19 cellular contexts compared by ENCODE assay signal in the genomic region with DNA sequence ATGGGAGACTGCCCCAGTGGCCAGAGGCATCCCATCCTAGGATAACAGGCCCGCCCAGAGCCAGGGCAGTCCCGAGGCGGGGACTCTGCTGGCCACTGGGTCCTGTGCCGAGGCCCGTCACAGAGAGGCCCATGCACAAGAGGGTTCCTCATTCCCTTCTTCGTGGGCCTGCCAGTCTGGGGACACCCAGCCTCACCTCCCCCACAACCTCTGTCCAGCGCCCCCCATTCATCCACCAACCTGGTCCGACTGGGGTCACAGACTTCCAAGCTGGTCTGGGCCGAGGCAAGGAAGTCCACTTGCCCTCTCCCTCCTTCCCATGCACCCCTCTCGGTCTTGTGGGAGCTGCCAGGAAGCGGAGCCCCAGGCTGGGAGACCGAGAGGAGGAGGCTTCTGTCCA.
A peak's percentile ranks its signal among the peaks of the same experiment; 100 is the strongest.
DNase-seq lines count a peak whose midpoint lies in the region; ATAC-seq, FAIRE-seq and TF ChIP-seq lines count a peak whose summit lies in the region.
"Had no signal": no experiment of that assay in that cellular context is flagged by ENCODE, and none has a peak within 500 bp of the region (broad histone marks: within the 10 kb centered on the region; RNA-seq: fewer than 3 reads in every experiment).

No MANE protein-coding gene starts in this region.

- dilution Hi-C loops in IMR-90 (cut with HindIII; ENCODE audit: low sequenced_read_pairs, unreplicated experiment) = no loop called here
- dilution Hi-C loops in mammary epithelial cell (cut with HindIII; ENCODE audit: low sequenced_read_pairs) = no loop called here

- H3K27ac Mint-ChIP-seq in naive thymus-derived CD8-positive, alpha-beta T cell = peak overlapping the region in 1 of 10 donors; percentile 19

- H2BK15ac ChIP-seq in IMR-90 (ENCODE audit: low read depth, low read length) (no peak overlapping the region), H1 (ENCODE audit: low read length) (no peak overlapping the region)

- peaks cover 17% of the 10 kb centered on the region for H3K9me3 ChIP-seq in BLaER1
- H3K9me3 ChIP-seq in IMR-90 (ENCODE audit: control insufficient read depth, insufficient read depth, low read length) = no peaks in the 10 kb centered on the region
- H3K9me3 ChIP-seq in H1 (ENCODE audit: insufficient read depth in 2 of 2, low read depth in 1 of 2, low read length in 1 of 2) = no peaks in the 10 kb centered on the region
- no peaks in the 10 kb centered on the region for H3K9me3 ChIP-seq in trophoblast cell (ENCODE audit: insufficient read depth, low read depth, low read length)
- H3K9me3 ChIP-seq in mammary epithelial cell (replicated peaks; ENCODE audit: insufficient read depth, low read length) = no peaks in the 10 kb centered on the region
- H3K9me3 ChIP-seq: BE2C, Peyer's patch had no signal

- H3K27me3 ChIP-seq in BLaER1 = no peaks in the 10 kb centered on the region
- no peaks in the 10 kb centered on the region for H3K27me3 ChIP-seq in IMR-90 (ENCODE audit: control insufficient read depth, insufficient read depth, low read length)
- H3K27me3 ChIP-seq in H1 (replicated peaks in 1 of 4; ENCODE audit: control insufficient read depth in 3 of 4, extremely low read depth in 1 of 4, insufficient read depth in 3 of 4, low read length in 3 of 4) = no peaks in the 10 kb centered on the region
- no peaks in the 10 kb centered on the region for H3K27me3 ChIP-seq in trophoblast cell (ENCODE audit: insufficient read depth, low read length)
- H3K27me3 ChIP-seq in mammary epithelial cell (ENCODE audit: insufficient read depth, low read length) = no peaks in the 10 kb centered on the region
- H3K27me3 ChIP-seq: BE2C, Peyer's patch had no signal

- no peak overlapping the region for H3K23ac ChIP-seq in IMR-90 (ENCODE audit: low read depth, low read length)
- no peak overlapping the region for H3K23ac ChIP-seq in H1 (ENCODE audit: insufficient read length)
- H3K23ac ChIP-seq in trophoblast cell (ENCODE audit: low read length) = no peak overlapping the region

- no peak overlapping the region for H4K12ac ChIP-seq in trophoblast cell (ENCODE audit: low read depth, low read length)

- H2BK5ac ChIP-seq in IMR-90 (ENCODE audit: low read depth, low read length, poor library complexity, severe bottlenecking) = no peak overlapping the region
- peak overlapping the region; percentile 66 for H2BK5ac ChIP-seq in H1 (ENCODE audit: low read depth, low read length)
- no peak overlapping the region for H2BK5ac ChIP-seq in trophoblast cell (ENCODE audit: low read depth, low read length, poor library complexity)

- no peak overlapping the region for H2AK5ac ChIP-seq in IMR-90 (ENCODE audit: low read depth, low read length)
- H2AK5ac ChIP-seq in H1 (ENCODE audit: low read depth, low read length) = no peak overlapping the region
- no peak overlapping the region for H2AK5ac ChIP-seq in trophoblast cell (ENCODE audit: low read length)

- no peak for ATAC-seq in IMR-90 (ENCODE audit: low read depth)
- no peak for ATAC-seq in naive thymus-derived CD8-positive, alpha-beta T cell

- no peaks in the 10 kb centered on the region for H3K27me3 Mint-ChIP-seq in naive thymus-derived CD8-positive, alpha-beta T cell
- H3K27me3 Mint-ChIP-seq: CD4-positive, CD25-positive, alpha-beta regulatory T cell had no signal

- H3K56ac ChIP-seq in IMR-90 (ENCODE audit: extremely low read depth, insufficient read depth, low read length) = no peak overlapping the region
- no peak overlapping the region for H3K56ac ChIP-seq in H1 (replicated peaks; ENCODE audit: insufficient read length, low read depth, low read length)

- no peak for FAIRE-seq in H1 (lab: Jason Lieb, UNC)

- no peaks in the 10 kb centered on the region for H3K23me2 ChIP-seq in H1 (ENCODE audit: low read depth, low read length)

- no peak overlapping the region for H2AFZ ChIP-seq in IMR-90 (replicated peaks; ENCODE audit: low read length, poor library complexity)
- no peak overlapping the region for H2AFZ ChIP-seq in H1 (ENCODE audit: low read length)
- H2AFZ ChIP-seq in trophoblast cell (ENCODE audit: insufficient read depth, low read length, poor library complexity) = no peak overlapping the region
- H2AFZ ChIP-seq in mammary epithelial cell (ENCODE audit: low read depth, low read length) = no peak overlapping the region

- POLR2A ChIA-PET in IMR-90 (lab: Charles Lee; ENCODE audit: unreplicated experiment) (no interaction called here), H1 (lab: Charles Lee; ENCODE audit: partially characterized antibody) (no interaction called here)
- POLR2A ChIA-PET in naive thymus-derived CD8-positive, alpha-beta T cell (lab: Charles Lee) = no interaction called here

- H3K14ac ChIP-seq in IMR-90 (replicated peaks; ENCODE audit: low read depth, low read length) (no peak overlapping the region), H1 (ENCODE audit: insufficient read length) (no peak overlapping the region), trophoblast cell (ENCODE audit: low read length) (no peak overlapping the region)

- no peak overlapping the region for H3K4me3 Mint-ChIP-seq in naive thymus-derived CD8-positive, alpha-beta T cell
- H3K4me3 Mint-ChIP-seq: CD4-positive, CD25-positive, alpha-beta regulatory T cell; H9 had no signal

- H3K36me3 ChIP-seq in BLaER1 (peaks cover 88% of the 10 kb centered on the region), IMR-90 (ENCODE audit: control insufficient read depth, insufficient read depth, low read length) (peaks cover 7% of the 10 kb centered on the region), H1 (ENCODE audit: control insufficient read depth in 2 of 4, insufficient read depth in 4 of 4, low read length in 3 of 4) (peaks cover 0 to 2% (median 0%) of the 10 kb centered on the region in 4 experiments; a peak in 1 of 8 replicates), trophoblast cell (ENCODE audit: control insufficient read depth in 1 of 2, insufficient read depth in 2 of 2, low read length in 2 of 2) (peaks cover 42 to 46% of the 10 kb centered on the region in 2 experiments), mammary epithelial cell (ENCODE audit: insufficient read depth, low read length) (peaks cover 6% of the 10 kb centered on the region)
- H3K36me3 ChIP-seq: BE2C had no signal

- peaks cover 5 to 34% (median 11%) of the 10 kb centered on the region in 4 donors for H3K4me1 Mint-ChIP-seq in naive thymus-derived CD8-positive, alpha-beta T cell

- peaks cover 0 to 12% of the 10 kb centered on the region in 2 experiments; a peak in 1 of 4 replicates for H3K79me1 ChIP-seq in IMR-90 (ENCODE audit: low read depth in 1 of 2, low read length in 2 of 2)
- H3K79me1 ChIP-seq in H1 (ENCODE audit: low read depth, low read length) = 0 out of 2 replicates have a peak, but pooled peaks cover 7% of the 10 kb centered on the region
- no peaks in the 10 kb centered on the region for H3K79me1 ChIP-seq in trophoblast cell (ENCODE audit: low read length)

- H3K36me3 Mint-ChIP-seq in naive thymus-derived CD8-positive, alpha-beta T cell = peaks cover 0 to 28% (median 7%) of the 10 kb centered on the region in 3 donors

- H3K18ac ChIP-seq in IMR-90 (ENCODE audit: low read depth, low read length) (no peak overlapping the region), H1 (ENCODE audit: extremely low read depth, low read length) (no peak overlapping the region), trophoblast cell (ENCODE audit: low read length) (peak overlapping the region; percentile 21)

- no peak for TF ChIP-seq CTCF in IMR-90 (conservative IDR thresholded peaks at IDR 0.05; ENCODE audit: low read depth, low read length)
- no peak for TF ChIP-seq CTCF in H1 (IDR thresholded peaks at IDR 0.05; ENCODE audit: control extremely low read depth in 1 of 3, insufficient read depth in 1 of 3, low read depth in 1 of 3, low read length in 3 of 3)
- TF ChIP-seq CTCF in mammary epithelial cell (conservative IDR thresholded peaks at IDR 0.05 in 1 of 2, IDR thresholded peaks at IDR 0.05 in 1 of 2; ENCODE audit: extremely low read depth in 1 of 2, insufficient read depth in 1 of 2, low read depth in 1 of 2, low read length in 2 of 2) = no peak

- H4K8ac ChIP-seq in IMR-90 (ENCODE audit: low read depth in 2 of 2, low read length in 2 of 2) (no peak overlapping the region), H1 (ENCODE audit: extremely low read depth, insufficient read depth, low read length) (no peak overlapping the region), trophoblast cell (ENCODE audit: low read depth, low read length) (no peak overlapping the region)

- peak overlapping the region; percentile 55 for H2AK9ac ChIP-seq in IMR-90 (replicated peaks; ENCODE audit: low read depth, low read length, poor library complexity)

- BruUV-seq in IMR-90 (replicated peaks; lab: Mats Ljungman, UMichigan) = no TSS peak
- BruUV-seq in mammary epithelial cell (replicated peaks; lab: Mats Ljungman, UMichigan) = no TSS peak

- no peak overlapping the region for H2BK12ac ChIP-seq in H1 (ENCODE audit: low read depth, low read length)
- H2BK12ac ChIP-seq in trophoblast cell (ENCODE audit: low read length) = no peak overlapping the region

- H2BK20ac ChIP-seq in IMR-90 (ENCODE audit: low read depth, low read length) = no peak overlapping the region
- H2BK20ac ChIP-seq in H1 (ENCODE audit: low read length) = no peak overlapping the region

- 0 out of 2 replicates have a peak overlapping the region, but pooled peaks have one; percentile 46 for H3K9ac ChIP-seq in BLaER1
- H3K9ac ChIP-seq in IMR-90 (ENCODE audit: low read depth, low read length) = no peak overlapping the region
- H3K9ac ChIP-seq in H1 (replicated peaks in 1 of 4; ENCODE audit: extremely low read depth in 1 of 4, low read depth in 3 of 4, low read length in 3 of 4) = no peak overlapping the region
- H3K9ac ChIP-seq in trophoblast cell (ENCODE audit: low read length) = no peak overlapping the region
- no peak overlapping the region for H3K9ac ChIP-seq in mammary epithelial cell (ENCODE audit: insufficient read depth, low read length)

- H3K4me2 ChIP-seq in BLaER1 (no peak overlapping the region), IMR-90 (ENCODE audit: low read depth, low read length) (no peak overlapping the region), H1 (ENCODE audit: insufficient read depth in 1 of 2, low read depth in 2 of 2, low read length in 2 of 2) (no peak overlapping the region), trophoblast cell (ENCODE audit: low read length) (no peak overlapping the region), mammary epithelial cell (ENCODE audit: insufficient read depth, low read depth, low read length) (no peak overlapping the region)

- H3K79me2 ChIP-seq in H1 (ENCODE audit: control insufficient read depth in 1 of 2, insufficient read depth in 2 of 2, low read length in 2 of 2) (peaks cover 0 to 3% of the 10 kb centered on the region in 2 experiments; a peak in 1 of 4 replicates), trophoblast cell (ENCODE audit: control insufficient read depth, insufficient read depth, low read length, poor library complexity) (peaks cover 2% of the 10 kb centered on the region), mammary epithelial cell (ENCODE audit: insufficient read depth, low read length) (peaks cover 54% of the 10 kb centered on the region)

- H3K4me1 ChIP-seq in BLaER1 (no peaks in the 10 kb centered on the region), IMR-90 (ENCODE audit: control insufficient read depth, insufficient read depth, low read length) (no peaks in the 10 kb centered on the region), H1 (replicated peaks in 1 of 4; ENCODE audit: control insufficient read depth in 3 of 4, insufficient read depth in 4 of 4, low read length in 3 of 4) (peaks cover 0 to 5% (median 0%) of the 10 kb centered on the region in 4 experiments; a peak in 4 of 7 replicates), trophoblast cell (ENCODE audit: control insufficient read depth in 1 of 2, insufficient read depth in 2 of 2, low read length in 2 of 2) (no peaks in the 10 kb centered on the region), mammary epithelial cell (ENCODE audit: insufficient read depth, low read length) (no peaks in the 10 kb centered on the region)
- H3K4me1 ChIP-seq: BE2C had no signal

- in situ Hi-C loops in IMR-90 (cut with MboI; ENCODE audit: low sequenced_read_pairs) (no loop called here), mammary epithelial cell (cut with MboI; ENCODE audit: low sequenced_read_pairs in 2 of 2) (no loop called here)

- H3K27ac ChIP-seq in BLaER1 = no peak overlapping the region; the same call in 1 of the 2 replicates
- no peak overlapping the region for H3K27ac ChIP-seq in IMR-90 (ENCODE audit: insufficient read depth, low read length)
- no peak overlapping the region for H3K27ac ChIP-seq in H1 (ENCODE audit: low read depth, low read length)
- H3K27ac ChIP-seq in trophoblast cell (ENCODE audit: low read depth, low read length) = no peak overlapping the region
- H3K27ac ChIP-seq in mammary epithelial cell (ENCODE audit: insufficient read depth, low read depth, low read length) = no peak overlapping the region
- H3K27ac ChIP-seq: Peyer's patch had no signal

- TF ChIP-seq RAD21 in IMR-90 (IDR thresholded peaks at IDR 0.05; ENCODE audit: low read length) (no peak), H1 (IDR thresholded peaks at IDR 0.05 in 1 of 2, conservative IDR thresholded peaks at IDR 0.05 in 1 of 2; ENCODE audit: low read depth in 2 of 2, low read length in 2 of 2) (no peak)

- H4K5ac ChIP-seq in IMR-90 (ENCODE audit: low read depth, low read length) = no peak overlapping the region
- H4K5ac ChIP-seq in H1 (ENCODE audit: insufficient read length, low read depth, low read length) = no peak overlapping the region

- no peaks in the 10 kb centered on the region for H3K9me1 ChIP-seq in IMR-90 (ENCODE audit: insufficient read depth, low read length)

- H3K4me3 ChIP-seq in BLaER1 (no peak overlapping the region), IMR-90 (ENCODE audit: insufficient read depth, low read depth, low read length) (no peak overlapping the region), H1 (ENCODE audit: extremely low read depth in 1 of 4, insufficient read depth in 2 of 4, low read depth in 3 of 4, low read length in 4 of 4) (no peak overlapping the region), trophoblast cell (ENCODE audit: low read depth, low read length) (no peak overlapping the region), mammary epithelial cell (replicated peaks in 1 of 3; ENCODE audit: insufficient read depth in 1 of 3, low read depth in 2 of 3, low read length in 3 of 3) (no peak overlapping the region)
- H3K4me3 ChIP-seq: Peyer's patch had no signal

- CTCF ChIA-PET in IMR-90 (lab: Yijun Ruan, JAX) (no interaction called here), H1 (lab: Charles Lee; ENCODE audit: partially characterized antibody) (interaction anchor here (0.6 to 5.1 kb wide), 7 partner anchors 9 to 480 kb away, joined by 3 to 36 read pairs (median 3); no protein-coding TSS in a partner anchor), mammary epithelial cell (lab: Charles Lee; ENCODE audit: low non-redundant PET) (no interaction called here)

- no peak for TF ChIP-seq EP300 in H1 (IDR thresholded peaks at IDR 0.05; ENCODE audit: borderline replicate concordance in 1 of 2, low read depth in 2 of 2, low read length in 2 of 2)

- H4K91ac ChIP-seq in IMR-90 (ENCODE audit: insufficient read depth, low read depth, low read length) (no peak overlapping the region), H1 (replicated peaks; ENCODE audit: insufficient read length, low read length) (no peak overlapping the region), trophoblast cell (ENCODE audit: low read depth, low read length) (no peak overlapping the region)

- H2BK120ac ChIP-seq in IMR-90 (ENCODE audit: low read depth, low read length) (no peak overlapping the region), H1 (replicated peaks; ENCODE audit: low read depth, low read length) (no peak overlapping the region), trophoblast cell (ENCODE audit: insufficient read depth, low read length, poor library complexity) (no peak overlapping the region)

- H3K4ac ChIP-seq in IMR-90 (ENCODE audit: low read depth, low read length) (no peak overlapping the region), H1 (replicated peaks; ENCODE audit: insufficient read length, low read depth, low read length) (no peak overlapping the region), trophoblast cell (ENCODE audit: low read depth, low read length) (no peak overlapping the region)

- intact Hi-C loops in IMR-90 (cut with micrococcal nuclease) = no loop called here
- intact Hi-C loops in mammary epithelial cell (cut with micrococcal nuclease) = no loop called here

- 93% methylated on average over 3 of the region's 12 CpGs; no CpG with 5 or more reads in 1 of the 2 experiments for WGBS in IMR-90 (ENCODE audit: extremely low coverage in 2 of 2, insufficient read length in 1 of 2), 2 experiments
- WGBS in H1 (ENCODE audit: extremely low coverage in 1 of 2, insufficient coverage in 1 of 2, insufficient read length in 1 of 2, insufficient replicate concordance in 2 of 2, low coverage in 1 of 2, low lambda C conversion rate in 2 of 2, missing lambda C conversion rate in 1 of 2), 2 experiments = 93% methylated on average over 11 of the region's 12 CpGs; no CpG with 5 or more reads in 1 of the 2 experiments
- WGBS in trophoblast cell (ENCODE audit: extremely low coverage, insufficient coverage, insufficient read length) = no CpG with 5 or more reads among the region's 12 CpGs
- 82% methylated on average over 7 of the region's 12 CpGs for WGBS in mammary epithelial cell (ENCODE audit: low coverage, missing lambda C conversion rate)

- DNase-seq in IMR-90 (no peak), H1 (ENCODE audit: low read depth in 1 of 2, low spot score in 2 of 2) (no peak), trophoblast cell (no peak), NCI-H2196 treated with DMSO at 0.1 percent for 48 hours (lab: John Stamatoyannopoulos, UW; ENCODE audit: unreplicated experiment) (no peak), mammary epithelial cell (no peak)
- DNase-seq in naive thymus-derived CD8-positive, alpha-beta T cell = no peak
- DNase-seq: BE2C; CD4-positive, CD25-positive, alpha-beta regulatory T cell; DMS79; H9; Kasumi-1; NCI-H1694; NCI-H2081; NCI-H2171; NCI-H524 treated with DMSO at 0.1 percent for 48 hours; NCI-H82; Right ventricle myocardium superior had no signal

- TF ChIP-seq POLR2A in IMR-90 (IDR thresholded peaks at IDR 0.05; ENCODE audit: low read depth, low read length) = no peak
- TF ChIP-seq POLR2A in H1 (IDR thresholded peaks at IDR 0.05; ENCODE audit: control extremely low read depth in 1 of 2, low read depth in 2 of 2, low read length in 2 of 2) = no peak

- no peaks in the 10 kb centered on the region for H3K9me3 Mint-ChIP-seq in naive thymus-derived CD8-positive, alpha-beta T cell
- H3K9me3 Mint-ChIP-seq: CD4-positive, CD25-positive, alpha-beta regulatory T cell; H9 had no signal

- H4K20me1 ChIP-seq in BLaER1 = peaks cover 87% of the 10 kb centered on the region
- peaks cover 58% of the 10 kb centered on the region for H4K20me1 ChIP-seq in IMR-90 (ENCODE audit: insufficient read depth, low read length)
- H4K20me1 ChIP-seq in H1 (replicated peaks in 1 of 2; ENCODE audit: control insufficient read depth in 1 of 2, insufficient read depth in 2 of 2, low read length in 2 of 2) = peaks cover 6 to 7% of the 10 kb centered on the region in 2 experiments
- H4K20me1 ChIP-seq in mammary epithelial cell (ENCODE audit: insufficient read depth, low read length) = no peaks in the 10 kb centered on the region
